32 cellular contexts compared by ENCODE assay signal in the genomic region with DNA sequence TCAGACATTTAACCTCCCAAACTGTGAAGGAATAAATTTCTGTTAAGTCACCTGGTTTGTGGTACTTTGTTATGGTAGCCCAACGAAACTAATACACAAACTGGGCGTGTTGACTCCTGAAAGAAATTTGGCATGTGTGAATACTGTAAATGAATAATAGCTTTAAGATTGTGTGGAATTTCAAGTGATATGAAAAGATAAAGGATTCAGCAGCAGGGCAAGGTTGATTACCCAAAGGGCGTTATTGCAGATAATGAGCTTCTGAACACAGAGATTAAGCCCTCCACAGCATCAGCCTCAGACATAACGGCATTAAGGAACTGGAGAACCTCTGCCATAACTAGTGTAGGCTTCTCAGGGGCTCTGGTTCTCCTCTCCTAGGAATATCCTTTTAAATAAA.
"Had no signal": no experiment of that assay in that cellular context is flagged by ENCODE, and none has a peak within 500 bp of the region (broad histone marks: within the 10 kb centered on the region; RNA-seq: fewer than 3 reads in every experiment).

No MANE protein-coding gene starts in this region.

- H3K36me3 ChIP-seq: heart left ventricle, pancreas, prostate gland, sigmoid colon, stomach, tibial artery, upper lobe of right lung had no signal

- H3K9me3 ChIP-seq: pancreas, prostate gland, sigmoid colon, stomach, tibial artery, upper lobe of right lung had no signal

- H3K36me3 Mint-ChIP-seq: activated CD8-positive, alpha-beta memory T cell treated with anti-CD3 and anti-CD28 coated beads, Interleukin-2, amount 10 ng/mL, durations not matched to agents 7 days and 5 days; activated naive CD4-positive, alpha-beta T cell treated with anti-CD3 and anti-CD28 coated beads, Interleukin-2, amount 50 U/mL, for 72 hours; immature natural killer cell; naive thymus-derived CD8-positive, alpha-beta T cell; stimulated activated memory B cell treated with anti-CD40 and anti-IgM and Interleukin-4, amounts not matched to agents 10 μg/mL and 1 μg/mL and 100 μg/mL, for 72 hours had no signal

- H3K4me2 ChIP-seq: smooth muscle cell had no signal

- H3K9me3 Mint-ChIP-seq: activated B cell treated with CpG ODN at 0.5 μM for 24 hours; activated CD8-positive, alpha-beta T cell treated with anti-CD3 and anti-CD28 coated beads for 36 hours; activated naive CD4-positive, alpha-beta T cell treated with anti-CD3 and anti-CD28 coated beads, Interleukin-2, amount 50 U/mL, for 72 hours; activated T-helper 2 cell treated with anti-CD3 and anti-CD28 coated beads, Interferon-gamma antibody, Interleukin-2, Interleukin-4, amounts not matched to agents 10 μg/mL and 5 μg/mL and 100 μg/mL, durations not matched to agents 14 hours and 24 hours and 36 hours; naive thymus-derived CD8-positive, alpha-beta T cell; neural crest cell; stimulated activated memory B cell treated with anti-CD40 and anti-IgM and Interleukin-4, amounts not matched to agents 10 μg/mL and 1 μg/mL and 100 μg/mL, for 72 hours had no signal

- H3K4me1 Mint-ChIP-seq: activated B cell treated with CpG ODN at 0.5 μM for 24 hours; immature natural killer cell; naive thymus-derived CD8-positive, alpha-beta T cell; stimulated activated memory B cell treated with anti-CD40 and anti-IgM and Interleukin-4, amounts not matched to agents 10 μg/mL and 1 μg/mL and 100 μg/mL, for 72 hours had no signal

- ATAC-seq: activated CD8-positive, alpha-beta memory T cell treated with anti-CD3 and anti-CD28 coated beads, Interleukin-2, amount 10 ng/mL, durations not matched to agents 7 days and 5 days; activated CD8-positive, alpha-beta T cell treated with anti-CD3 and anti-CD28 coated beads for 36 hours; activated naive CD4-positive, alpha-beta T cell treated with anti-CD3 and anti-CD28 coated beads, Interleukin-2, amount 50 U/mL, for 72 hours; heart left ventricle; left colon; naive thymus-derived CD8-positive, alpha-beta T cell; stimulated activated memory B cell treated with anti-CD40 and anti-IgM and Interleukin-4, amounts not matched to agents 10 μg/mL and 1 μg/mL and 100 μg/mL, for 72 hours; upper lobe of right lung had no signal

- H3K4me3 ChIP-seq: heart left ventricle, pancreas, prostate gland, sigmoid colon, smooth muscle cell, stomach, tibial artery, upper lobe of right lung had no signal

- H3K27me3 Mint-ChIP-seq: activated B cell treated with CpG ODN at 0.5 μM for 24 hours; activated CD8-positive, alpha-beta memory T cell treated with anti-CD3 and anti-CD28 coated beads, Interleukin-2, amount 10 ng/mL, durations not matched to agents 7 days and 5 days; activated CD8-positive, alpha-beta T cell treated with anti-CD3 and anti-CD28 coated beads for 36 hours; stimulated activated memory B cell treated with anti-CD40 and anti-IgM and Interleukin-4, amounts not matched to agents 10 μg/mL and 1 μg/mL and 100 μg/mL, for 72 hours had no signal

- H3K27ac Mint-ChIP-seq: activated B cell treated with CpG ODN at 0.5 μM for 24 hours; activated CD8-positive, alpha-beta memory T cell treated with anti-CD3 and anti-CD28 coated beads, Interleukin-2, amount 10 ng/mL, durations not matched to agents 7 days and 5 days; activated CD8-positive, alpha-beta T cell treated with anti-CD3 and anti-CD28 coated beads for 36 hours; activated naive CD4-positive, alpha-beta T cell treated with anti-CD3 and anti-CD28 coated beads, Interleukin-2, amount 50 U/mL, for 72 hours; activated T-helper 2 cell treated with anti-CD3 and anti-CD28 coated beads, Interferon-gamma antibody, Interleukin-2, Interleukin-4, amounts not matched to agents 10 μg/mL and 5 μg/mL and 100 μg/mL, durations not matched to agents 14 hours and 24 hours and 36 hours; immature natural killer cell; naive thymus-derived CD8-positive, alpha-beta T cell; stimulated activated memory B cell treated with anti-CD40 and anti-IgM and Interleukin-4, amounts not matched to agents 10 μg/mL and 1 μg/mL and 100 μg/mL, for 72 hours had no signal

- H3K27me3 ChIP-seq: heart left ventricle, pancreas, sigmoid colon, stomach, tibial artery, upper lobe of right lung had no signal

- H3K4me3 Mint-ChIP-seq: activated B cell treated with CpG ODN at 0.5 μM for 24 hours; activated CD8-positive, alpha-beta memory T cell treated with anti-CD3 and anti-CD28 coated beads, Interleukin-2, amount 10 ng/mL, durations not matched to agents 7 days and 5 days; activated CD8-positive, alpha-beta T cell treated with anti-CD3 and anti-CD28 coated beads for 36 hours; immature natural killer cell; naive thymus-derived CD8-positive, alpha-beta T cell; neural crest cell; stimulated activated memory B cell treated with anti-CD40 and anti-IgM and Interleukin-4, amounts not matched to agents 10 μg/mL and 1 μg/mL and 100 μg/mL, for 72 hours had no signal

- H3K4me1 ChIP-seq: heart left ventricle, prostate gland, sigmoid colon, upper lobe of right lung had no signal

- DNase-seq: activated B cell treated with CpG ODN at 0.5 μM for 24 hours; activated CD4-positive, alpha-beta T cell treated with anti-CD3 and anti-CD28 coated beads, Interleukin-2, amount 50 U/mL, for 1 hour; activated CD8-positive, alpha-beta memory T cell treated with anti-CD3 and anti-CD28 coated beads, Interleukin-2, amount 10 ng/mL, durations not matched to agents 7 days and 5 days; activated CD8-positive, alpha-beta T cell treated with anti-CD3 and anti-CD28 coated beads for 36 hours; activated T-cell treated with anti-CD3 and anti-CD28 coated beads, Interleukin-2, amount 50 U/mL, for 48 hours; anterior cingulate cortex; dermis blood vessel endothelial cell; effector CD8-positive, alpha-beta T cell; foreskin fibroblast; heart left ventricle; hypothalamus; immature natural killer cell; kidney; left colon; midbrain; naive thymus-derived CD8-positive, alpha-beta T cell; nucleus accumbens; pancreas; retina; sigmoid colon; stimulated activated CD4-positive, alpha-beta T cell treated with anti-CD3 and anti-CD28 coated beads, Interleukin-1b, Interleukin-23, amount 100 ng/mL, for 48 hours; stimulated activated CD4-positive, alpha-beta T cell treated with anti-CD3 and anti-CD28 coated beads, Interleukin-4, amount 100 ng/mL, for 4 hours; stimulated activated CD8-positive, alpha-beta memory T cell treated with anti-CD3 and anti-CD28 coated beads, Interleukin-4, amount 100 ng/mL, for 48 hours; stomach; tibial artery; upper lobe of right lung had no signal

- H3K27ac ChIP-seq: heart left ventricle, pancreas, prostate gland, sigmoid colon, stomach, tibial artery, upper lobe of right lung had no signal
